8 cellular contexts compared by ENCODE assay signal in the genomic region with DNA sequence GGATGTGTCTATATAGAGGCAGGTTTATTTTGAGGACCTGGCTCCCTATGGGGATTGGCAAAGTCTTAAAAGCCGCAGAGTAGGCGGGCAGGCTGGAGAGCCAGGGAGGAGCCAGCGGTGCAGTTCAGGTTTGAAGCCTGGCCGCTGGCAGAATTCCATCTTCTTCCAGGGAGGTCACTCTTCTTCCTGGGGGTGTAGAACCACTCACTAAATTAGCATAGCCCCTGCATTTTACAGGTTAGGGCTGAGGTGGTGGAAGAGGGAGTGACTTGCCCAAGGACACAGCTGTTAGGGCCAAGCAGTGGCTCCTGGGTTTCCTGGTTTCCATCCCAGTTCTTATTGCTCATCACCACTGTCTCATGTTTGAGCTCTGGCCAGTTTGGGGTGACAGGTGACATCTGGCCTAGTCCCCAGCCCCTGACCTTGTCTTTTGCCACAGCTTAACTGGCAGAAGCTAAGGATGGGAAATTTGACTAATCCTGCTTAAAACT. TPM values are rescaled to one million over a fixed set of nuclear protein-coding genes. Genes with fewer than 3 reads are reported as not detected.
DNase-seq lines count a peak whose midpoint lies in the region; ATAC-seq and TF ChIP-seq lines count a peak whose summit lies in the region.

No MANE protein-coding gene starts in this region.

- peaks cover 13 to 23% of the 10 kb centered on the region in 2 donors for H3K36me3 Mint-ChIP-seq in CD4-positive, alpha-beta memory T cell

- CTCF ChIA-PET in CD4-positive, alpha-beta memory T cell (lab: Charles Lee; ENCODE audit: partially characterized antibody): interaction anchor here (1.2 to 4.2 kb wide), 6 partner anchors 8 to 111 kb away, joined by 3 to 24 read pairs (median 10); a partner anchor contains a TSS

- H3K27me3 Mint-ChIP-seq in CD4-positive, alpha-beta memory T cell: no peaks in the 10 kb centered on the region

- H3K4me1 ChIP-seq in CD4-positive, alpha-beta memory T cell (ENCODE audit: insufficient read depth, low read length): peaks cover 16% of the 10 kb centered on the region
- H3K4me1 ChIP-seq in HUES64 (ENCODE audit: insufficient read depth, low read length) (0 out of 2 replicates have a peak, but pooled peaks cover 4% of the 10 kb centered on the region), lung (ENCODE audit: control insufficient read depth in 2 of 2, insufficient read depth in 2 of 2, low read length in 2 of 2) (peaks cover 3 to 4% of the 10 kb centered on the region in 2 donors), tibial artery (peaks cover 0 to 25% (median 15%) of the 10 kb centered on the region in 4 donors)

- H3K27me3 ChIP-seq in CD4-positive, alpha-beta memory T cell (ENCODE audit: insufficient read depth, low read length): no peaks in the 10 kb centered on the region
- H3K27me3 ChIP-seq in HUES64 (ENCODE audit: insufficient read depth, low read length) (no peaks in the 10 kb centered on the region), lung (ENCODE audit: control insufficient read depth, insufficient read depth) (no peaks in the 10 kb centered on the region), tibial artery (peaks cover 0 to 7% of the 10 kb centered on the region in 2 donors)

- ATAC-seq in lung (ENCODE audit: insufficient read depth, low FRiP score): peak; percentile 9

- peak overlapping the region; percentile 62; the same call in 1 of the 2 replicates for H3K9ac ChIP-seq in HUES64 (ENCODE audit: low read depth, low read length)

- intact Hi-C loops in CD4-positive, alpha-beta memory T cell (cut with micrococcal nuclease): loop anchor here (1.0 to 5.0 kb wide), 2 partner anchors 27 to 127 kb away; a partner anchor contains a TSS
- intact Hi-C loops in tibial artery (cut with DNase I; ENCODE audit: low total_unique reads): no loop called here

- peak overlapping the region in 6 of 7 donors; percentile 85 to 95 (median 90) for H3K27ac Mint-ChIP-seq in CD4-positive, alpha-beta memory T cell

- peaks cover 4 to 17% (median 12%) of the 10 kb centered on the region in 4 donors for H3K4me1 Mint-ChIP-seq in CD4-positive, alpha-beta memory T cell

- H3K4me3 ChIP-seq in CD4-positive, alpha-beta memory T cell (ENCODE audit: low read length in 2 of 2): peak overlapping the region; percentile 45 to 62
- H3K4me3 ChIP-seq in HUES64 (ENCODE audit: low read length) (peak overlapping the region; percentile 61), lung (no peak overlapping the region), tibial artery (peak overlapping the region; percentile 86 to 100)

- H3K9me3 ChIP-seq in CD4-positive, alpha-beta memory T cell (ENCODE audit: control insufficient read depth in 1 of 2, low read length in 2 of 2): no peaks in the 10 kb centered on the region
- H3K9me3 ChIP-seq in HUES64 (ENCODE audit: insufficient read depth, low read depth, low read length) (no peaks in the 10 kb centered on the region), lung (ENCODE audit: control insufficient read depth in 2 of 2, insufficient read depth in 1 of 2, low read length in 1 of 2) (no peaks in the 10 kb centered on the region), tibial artery (no peaks in the 10 kb centered on the region)

- TF ChIP-seq CTCF in lung (IDR thresholded peaks at IDR 0.05; ENCODE audit: control extremely low read depth, extremely low read depth) (no peak), tibial artery (IDR thresholded peaks at IDR 0.05) (no peak)

- H3K9me3 Mint-ChIP-seq in CD4-positive, alpha-beta memory T cell: peaks cover 0 to 3% (median 0%) of the 10 kb centered on the region in 8 donors

- peak in 4 of 5 donors; percentile 23 to 53 (median 38) for DNase-seq in CD4-positive, alpha-beta memory T cell
- DNase-seq in SW480 (ENCODE audit: low spot score) (peak; percentile 71), dermis blood vessel endothelial cell (peak; percentile 26), lung (ENCODE audit: low spot score) (peak; percentile 72), tibial artery (no peak), globus pallidus (ENCODE audit: low spot score) (no peak), amniotic stem cell (lab: John Stamatoyannopoulos, UW) (no peak)

- 4% methylated on average over 4 of the region's 4 CpGs for WGBS in HUES64
- 8 to 10% methylated on average over 4 of the region's 4 CpGs for WGBS in lung, 2 donors

- peak overlapping the region; percentile 89 to 96 (median 92) for H3K4me3 Mint-ChIP-seq in CD4-positive, alpha-beta memory T cell

- POLR2A ChIA-PET in CD4-positive, alpha-beta memory T cell (lab: Charles Lee; ENCODE audit: partially characterized antibody): interaction anchor here (0.8 to 2.4 kb wide), 7 partner anchors 8 to 152 kb away, joined by 3 to 24 read pairs (median 4); a partner anchor contains a TSS

- peaks cover 4% of the 10 kb centered on the region for H3K36me3 ChIP-seq in CD4-positive, alpha-beta memory T cell (ENCODE audit: insufficient read depth, low read length)
- H3K36me3 ChIP-seq in HUES64 (ENCODE audit: insufficient read depth, low read length) (peaks cover 4% of the 10 kb centered on the region; the same call in 1 of the 2 replicates), lung (ENCODE audit: control insufficient read depth in 2 of 2, insufficient read depth in 2 of 2, low read length in 2 of 2) (peaks cover 11 to 13% of the 10 kb centered on the region in 2 donors), tibial artery (peaks cover 20 to 33% (median 32%) of the 10 kb centered on the region in 3 donors)

- H3K27ac ChIP-seq in CD4-positive, alpha-beta memory T cell (ENCODE audit: low read depth, low read length): peak overlapping the region; percentile 68
- H3K27ac ChIP-seq in HUES64 (ENCODE audit: low read depth, low read length) (peak overlapping the region; percentile 53; the same call in 1 of the 2 replicates), lung (ENCODE audit: low read depth in 1 of 2, low read length in 1 of 2) (peak overlapping the region in 1 of 2 donors; percentile 100), tibial artery (peak overlapping the region; percentile 96)

RNA-seq across cellular contexts. Expression of a gene that starts 1.4 kb away (rescaled TPM):
- 10 to 100 TPM; 19.5 to 21.7 TPM for total RNA-seq in CD4-positive, alpha-beta memory T cell
- polyA plus RNA-seq in CD4-positive, alpha-beta memory T cell: 10 to 100 TPM; 19.0 to 24.2 TPM
- polyA plus RNA-seq in HUES64 (2013, experiment 1 of 2): 20.5 TPM
- polyA plus RNA-seq in HUES64 (2013, experiment 2 of 2): 20.7 TPM
- total RNA-seq in dermis blood vessel endothelial cell (67.1 and 106 TPM in 2 replicates), lung (10 to 100 TPM; 42.5 to 45.4 TPM)
- 10 to 100 TPM; 37.5 to 39.2 TPM for polyA plus RNA-seq in lung

RNA-seq across cellular contexts. Expression of a gene that starts 26.5 kb away (rescaled TPM):
- 100 to 1,000 TPM; 133 to 134 TPM for total RNA-seq in CD4-positive, alpha-beta memory T cell
- 100 to 1,000 TPM; 235 to 405 TPM for polyA plus RNA-seq in CD4-positive, alpha-beta memory T cell
- 157 TPM for polyA plus RNA-seq in HUES64 (2013, experiment 1 of 2)
- 157 TPM for polyA plus RNA-seq in HUES64 (2013, experiment 2 of 2)
- total RNA-seq in dermis blood vessel endothelial cell (314 and 417 TPM in 2 replicates), lung (100 to 1,000 TPM; 121 to 286 TPM)
- polyA plus RNA-seq in lung: 100 to 1,000 TPM; 170 to 304 TPM

RNA-seq across cellular contexts. Expression of a gene that starts 45.7 kb away (rescaled TPM):
- total RNA-seq in CD4-positive, alpha-beta memory T cell: not detected
- polyA plus RNA-seq in CD4-positive, alpha-beta memory T cell: not detected
- polyA plus RNA-seq in HUES64 (2013, experiment 1 of 2): 15.9 TPM
- 19.8 TPM for polyA plus RNA-seq in HUES64 (2013, experiment 2 of 2)
- 2.4 and 2.6 TPM in 2 replicates for total RNA-seq in dermis blood vessel endothelial cell
- 1 to 10 TPM in 1 of 2 donors, under 1 TPM in 1; 0.40 to 3.4 TPM for total RNA-seq in lung
- 10 to 100 TPM in 1 of 2 donors, 1 to 10 TPM in 1; 3.3 to 47.5 TPM for polyA plus RNA-seq in lung

Comparison
In these comparisons a context has a peak if more than half of its experiments do, and no peak if none do; other contexts are left out.
1. DNase-seq: peak in CD4-positive, alpha-beta memory T cell (4 of 5), SW480 (single experiment), dermis blood vessel endothelial cell (single experiment) and lung (single experiment); none in tibial artery (0 of 2), globus pallidus (single experiment) and amniotic stem cell (single experiment).